In genomic region chr2:149441255-149441654, GRCh38 we compare ENCODE assay signal across 23 cellular contexts.
"Had no signal": no experiment of that assay in that cellular context is flagged by ENCODE, and none has a peak within 500 bp of the region (broad histone marks: within the 10 kb centered on the region; RNA-seq: fewer than 3 reads in every experiment).

No MANE protein-coding gene starts in this region.

- H3K4me1 Mint-ChIP-seq: activated CD4-positive, alpha-beta T cell treated with anti-CD3 and anti-CD28 coated beads, Interleukin-2, amount 10 ng/mL, durations not matched to agents 24 days and 14 days; central memory CD8-positive, alpha-beta T cell had no signal

- H3K9me3 Mint-ChIP-seq: activated CD4-positive, alpha-beta T cell treated with anti-CD3 and anti-CD28 coated beads, Interleukin-2, amount 10 ng/mL, durations not matched to agents 24 days and 14 days; activated naive CD4-positive, alpha-beta T cell treated with anti-CD3 and anti-CD28 coated beads for 36 hours; activated T-cell treated with anti-CD3 and anti-CD28 coated beads, Interleukin-2, amount 50 U/mL, for 24 hours; activated T-helper 2 cell treated with anti-CD3 and anti-CD28 coated beads, Interferon-gamma antibody, Interleukin-2, Interleukin-4, amounts not matched to agents 10 μg/mL and 5 μg/mL and 100 μg/mL, durations not matched to agents 14 hours and 24 hours and 36 hours; central memory CD8-positive, alpha-beta T cell; endodermal cell; T-helper 2 cell treated with Interferon-gamma antibody and Interleukin-4, amounts not matched to agents 5 μg/mL and 100 μg/mL, for 36 hours had no signal

- H3K27me3 Mint-ChIP-seq: central memory CD8-positive, alpha-beta T cell had no signal

- H3K27ac Mint-ChIP-seq: activated CD4-positive, alpha-beta T cell treated with anti-CD3 and anti-CD28 coated beads, Interleukin-2, amount 10 ng/mL, durations not matched to agents 24 days and 14 days; activated CD8-positive, alpha-beta T cell treated with anti-CD3 and anti-CD28 coated beads, Interleukin-2, amount 10 ng/mL, durations not matched to agents 7 days and 5 days; activated naive CD4-positive, alpha-beta T cell treated with anti-CD3 and anti-CD28 coated beads for 36 hours; activated T-cell treated with anti-CD3 and anti-CD28 coated beads, Interleukin-2, amount 50 U/mL, for 24 hours; activated T-helper 2 cell treated with anti-CD3 and anti-CD28 coated beads, Interferon-gamma antibody, Interleukin-2, Interleukin-4, amounts not matched to agents 10 μg/mL and 5 μg/mL and 100 μg/mL, durations not matched to agents 14 hours and 24 hours and 36 hours; endodermal cell; natural killer cell treated with Interleukin-12 subunit alpha and Interleukin-12 subunit beta and Interleukin-15 and Interleukin-18, amount 100 ng/mL, for 72 hours; T-helper 2 cell treated with Interferon-gamma antibody and Interleukin-4, amounts not matched to agents 5 μg/mL and 100 μg/mL, for 36 hours had no signal

- H3K4me1 ChIP-seq: colonic mucosa, gastrocnemius medialis, left ventricle myocardium inferior, sigmoid colon, tibial nerve, uterus had no signal

- DNase-seq: activated CD4-positive, alpha-beta T cell treated with anti-CD3 and anti-CD28 coated beads, Interleukin-2, amount 10 ng/mL, durations not matched to agents 24 days and 14 days; activated CD4-positive, CD25-positive, alpha-beta regulatory T cell; activated CD8-positive, alpha-beta T cell treated with anti-CD3 and anti-CD28 coated beads, Interleukin-2, amount 10 ng/mL, durations not matched to agents 7 days and 5 days; activated naive CD4-positive, alpha-beta T cell treated with anti-CD3 and anti-CD28 coated beads for 36 hours; activated T-cell treated with anti-CD3 and anti-CD28 coated beads, Interleukin-2, amount 50 U/mL, for 24 hours; aorta; colonic mucosa; endodermal cell; gastrocnemius medialis; head of caudate nucleus; kidney glomerular epithelial cell; left ventricle myocardium inferior; mammary epithelial cell; nucleus accumbens; posterior cingulate gyrus; sigmoid colon; stimulated activated naive CD8-positive, alpha-beta T cell treated with anti-CD3 and anti-CD28 coated beads, Interleukin-15, Interleukin-2, amounts not matched to agents 100 U/mL and 50 U/mL, for 24 hours; uterus had no signal

- H3K36me3 ChIP-seq: colonic mucosa, gastrocnemius medialis, left ventricle myocardium inferior, sigmoid colon, tibial nerve, uterus had no signal

- H3K36me3 Mint-ChIP-seq: natural killer cell treated with Interleukin-12 subunit alpha and Interleukin-12 subunit beta and Interleukin-15 and Interleukin-18, amount 100 ng/mL, for 72 hours had no signal

- H3K9me3 ChIP-seq: colonic mucosa, gastrocnemius medialis, left ventricle myocardium inferior, sigmoid colon, tibial nerve, uterus had no signal

- ATAC-seq: activated CD8-positive, alpha-beta T cell treated with anti-CD3 and anti-CD28 coated beads, Interleukin-2, amount 10 ng/mL, durations not matched to agents 7 days and 5 days; gastrocnemius medialis; natural killer cell treated with Interleukin-12 subunit alpha and Interleukin-12 subunit beta and Interleukin-15 and Interleukin-18, amount 100 ng/mL, for 72 hours; stimulated activated naive CD8-positive, alpha-beta T cell treated with anti-CD3 and anti-CD28 coated beads, Interleukin-15, Interleukin-2, amounts not matched to agents 100 U/mL and 50 U/mL, for 24 hours had no signal

- H3K4me3 Mint-ChIP-seq: activated CD4-positive, alpha-beta T cell treated with anti-CD3 and anti-CD28 coated beads, Interleukin-2, amount 10 ng/mL, durations not matched to agents 24 days and 14 days; activated CD8-positive, alpha-beta T cell treated with anti-CD3 and anti-CD28 coated beads, Interleukin-2, amount 10 ng/mL, durations not matched to agents 7 days and 5 days; activated naive CD4-positive, alpha-beta T cell treated with anti-CD3 and anti-CD28 coated beads for 36 hours; activated T-cell treated with anti-CD3 and anti-CD28 coated beads, Interleukin-2, amount 50 U/mL, for 24 hours; central memory CD8-positive, alpha-beta T cell; endodermal cell; natural killer cell treated with Interleukin-12 subunit alpha and Interleukin-12 subunit beta and Interleukin-15 and Interleukin-18, amount 100 ng/mL, for 72 hours; T-helper 2 cell treated with Interferon-gamma antibody and Interleukin-4, amounts not matched to agents 5 μg/mL and 100 μg/mL, for 36 hours had no signal

- H3K4me3 ChIP-seq: colonic mucosa, gastrocnemius medialis, left ventricle myocardium inferior, sigmoid colon, tibial nerve, uterus had no signal
